ENCODE assay signal across 21 cellular contexts in the genomic region with DNA sequence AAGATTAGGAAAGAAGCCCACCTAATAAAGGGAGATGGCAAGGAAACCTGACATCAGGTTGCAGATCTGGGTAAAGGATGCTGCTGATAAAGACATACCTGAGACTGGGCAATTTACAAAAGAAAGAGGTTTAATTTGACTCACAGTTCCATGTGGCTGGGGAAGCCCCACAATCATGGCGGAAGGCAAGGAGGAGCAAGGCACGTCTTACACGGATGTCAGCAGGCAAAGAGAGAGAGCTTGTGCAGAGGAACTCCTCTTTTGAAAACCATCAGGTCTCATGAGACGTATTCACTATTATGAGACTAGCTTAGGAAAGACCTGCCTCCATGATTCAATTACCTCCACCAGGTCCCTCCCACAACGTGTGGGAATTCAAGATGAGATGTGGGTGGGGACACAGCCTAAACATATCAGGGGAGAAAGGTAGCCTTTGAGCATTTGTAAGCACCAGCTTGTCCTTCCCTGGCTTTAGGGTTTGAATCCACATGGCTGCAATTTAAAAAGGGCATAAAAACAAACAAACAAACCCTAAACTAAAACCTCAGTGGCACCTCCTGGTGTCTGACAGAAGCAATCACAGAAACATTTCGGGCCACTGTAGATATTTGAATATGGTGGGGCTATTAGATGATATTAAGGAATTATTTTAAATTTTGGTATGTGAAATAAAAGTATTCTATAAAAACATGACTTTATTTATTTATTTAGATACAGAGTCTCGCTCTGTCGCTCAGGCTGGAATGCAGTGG. TPM values are rescaled to one million over a fixed set of nuclear protein-coding genes. Genes with fewer than 3 reads are reported as not detected.
DNase-seq lines count a peak whose midpoint lies in the region; ATAC-seq, FAIRE-seq and TF ChIP-seq lines count a peak whose summit lies in the region.
"Had no signal": no experiment of that assay in that cellular context is flagged by ENCODE, and none has a peak within 500 bp of the region (broad histone marks: within the 10 kb centered on the region; RNA-seq: fewer than 3 reads in every experiment).

No MANE protein-coding gene starts in this region.

- H3K9me3 Mint-ChIP-seq in CD14-positive monocyte (peaks cover 0 to 6% (median 0%) of the 10 kb centered on the region in 7 donors), GM23338 (peaks cover 15% of the 10 kb centered on the region), chondrocyte (ENCODE audit: low read depth) (no peaks in the 10 kb centered on the region)
- H3K9me3 Mint-ChIP-seq: naive thymus-derived CD8-positive, alpha-beta T cell had no signal

- no peaks in the 10 kb centered on the region for H3K4me1 ChIP-seq in GM23338 (ENCODE audit: insufficient read depth)
- H3K4me1 ChIP-seq in kidney (ENCODE audit: control insufficient read depth in 1 of 2, insufficient read depth in 1 of 2, low read depth in 1 of 2, low read length in 2 of 2), result no peaks in the 10 kb centered on the region
- H3K4me1 ChIP-seq in sigmoid colon, result no peaks in the 10 kb centered on the region
- H3K4me1 ChIP-seq: colonic mucosa, thyroid gland had no signal

- H3K9me3 ChIP-seq in kidney (ENCODE audit: control insufficient read depth in 1 of 2, low read length in 2 of 2), result no peaks in the 10 kb centered on the region
- H3K9me3 ChIP-seq in sigmoid colon, result no peaks in the 10 kb centered on the region
- H3K9me3 ChIP-seq: colonic mucosa, heart left ventricle, thyroid gland had no signal

- H3K36me3 ChIP-seq in GM23338 (ENCODE audit: insufficient read depth), result no peaks in the 10 kb centered on the region
- no peaks in the 10 kb centered on the region for H3K36me3 ChIP-seq in kidney (ENCODE audit: control insufficient read depth in 1 of 2, insufficient read depth in 2 of 2, low read length in 2 of 2)
- H3K36me3 ChIP-seq in sigmoid colon, result no peaks in the 10 kb centered on the region
- H3K36me3 ChIP-seq: colonic mucosa, heart left ventricle, thyroid gland had no signal

- H3K27me3 Mint-ChIP-seq in CD14-positive monocyte (ENCODE audit: low read depth in 3 of 3) (peaks cover 2 to 5% (median 3%) of the 10 kb centered on the region in 3 donors), GM23338 (ENCODE audit: insufficient read depth, low read depth, poor library complexity) (no peaks in the 10 kb centered on the region), chondrocyte (ENCODE audit: low read depth) (no peaks in the 10 kb centered on the region)
- H3K27me3 Mint-ChIP-seq: naive thymus-derived CD8-positive, alpha-beta T cell had no signal

- 90 to 92% methylated on average over 8 of the region's 8 CpGs for WGBS in sigmoid colon, 2 donors

- no peaks in the 10 kb centered on the region for H4K20me1 ChIP-seq in GM23338 (replicated peaks; ENCODE audit: insufficient read depth)

- TF ChIP-seq EP300 in sigmoid colon (IDR thresholded peaks at IDR 0.05), result no peak

- no peaks in the 10 kb centered on the region for H3K79me2 ChIP-seq in GM23338 (replicated peaks; ENCODE audit: insufficient read depth)

- no peak for ATAC-seq in GM23338
- ATAC-seq in GM19467 (IDR thresholded peaks at IDR 0.05; ENCODE audit: unreplicated experiment), result no peak
- no peak for ATAC-seq in Right ventricle myocardium inferior
- ATAC-seq: activated CD4-positive, CD25-positive, alpha-beta regulatory T cell treated with anti-CD3 and anti-CD28 coated beads, Interleukin-2, amount 50 U/mL, for 24 hours; heart left ventricle; naive thymus-derived CD8-positive, alpha-beta T cell; stimulated activated memory B cell treated with anti-CD40 and anti-IgM and Interleukin-4, amounts not matched to agents 10 μg/mL and 1 μg/mL and 100 μg/mL, for 72 hours had no signal

- H3K9ac ChIP-seq in kidney (ENCODE audit: low read length in 2 of 2), result no peak overlapping the region

- H3K27ac ChIP-seq in GM23338 (ENCODE audit: low read depth) (no peak overlapping the region), kidney (ENCODE audit: low read depth in 2 of 2, low read length in 2 of 2) (no peak overlapping the region), sigmoid colon (no peak overlapping the region)
- H3K27ac ChIP-seq: colonic mucosa, epithelial cell of prostate, heart left ventricle, thyroid gland had no signal

- H3K27me3 ChIP-seq in GM23338 (ENCODE audit: insufficient read depth) (no peaks in the 10 kb centered on the region), sigmoid colon (no peaks in the 10 kb centered on the region)
- H3K27me3 ChIP-seq: colonic mucosa, heart left ventricle, thyroid gland had no signal

- H3K4me3 ChIP-seq in GM23338 (no peak overlapping the region), kidney (ENCODE audit: low read length in 2 of 2) (no peak overlapping the region), sigmoid colon (no peak overlapping the region)
- H3K4me3 ChIP-seq: colonic mucosa, heart left ventricle, thyroid gland had no signal

- no peak overlapping the region for H3K4me3 Mint-ChIP-seq in CD14-positive monocyte
- no peak overlapping the region for H3K4me3 Mint-ChIP-seq in GM23338
- H3K4me3 Mint-ChIP-seq in chondrocyte (ENCODE audit: unreplicated experiment), result no peak overlapping the region
- H3K4me3 Mint-ChIP-seq: naive thymus-derived CD8-positive, alpha-beta T cell; stimulated activated memory B cell treated with anti-CD40 and anti-IgM and Interleukin-4, amounts not matched to agents 10 μg/mL and 1 μg/mL and 100 μg/mL, for 72 hours had no signal

- intact Hi-C loops in CD14-positive monocyte (cut with micrococcal nuclease), result no loop called here
- intact Hi-C loops in kidney (cut with DNase I), result loop anchor here (10.0 kb wide), 1 partner anchor 68 kb away; no protein-coding TSS in a partner anchor
- intact Hi-C loops in Right ventricle myocardium inferior (cut with DNase I), result no loop called here
- intact Hi-C loops in sigmoid colon (cut with DNase I), result no loop called here

- no peaks in the 10 kb centered on the region for H3K9me2 ChIP-seq in GM23338 (ENCODE audit: insufficient read depth)

- H3K4me1 Mint-ChIP-seq in CD14-positive monocyte (peaks cover under 1% of the 10 kb centered on the region), GM23338 (no peaks in the 10 kb centered on the region; the same call in 2 of the 3 replicates), chondrocyte (ENCODE audit: low read depth) (peaks cover under 1% of the 10 kb centered on the region)
- H3K4me1 Mint-ChIP-seq: stimulated activated memory B cell treated with anti-CD40 and anti-IgM and Interleukin-4, amounts not matched to agents 10 μg/mL and 1 μg/mL and 100 μg/mL, for 72 hours had no signal

- H2AFZ ChIP-seq in GM23338, result no peak overlapping the region

- peak; percentile 54 for TF ChIP-seq CTCF in CD14-positive monocyte (IDR thresholded peaks at IDR 0.05)
- TF ChIP-seq CTCF in GM23338 (conservative IDR thresholded peaks at IDR 0.05; ENCODE audit: low read depth in 2 of 2), result peak; percentile 18 to 48; a peak in 3 of 4 replicates
- peak; percentile 63 for TF ChIP-seq CTCF in chondrocyte (IDR thresholded peaks at IDR 0.05)
- no peak for TF ChIP-seq CTCF in kidney (IDR thresholded peaks at IDR 0.05; ENCODE audit: borderline replicate concordance, extremely low read depth, insufficient read depth)
- no peak for TF ChIP-seq CTCF in sigmoid colon (IDR thresholded peaks at IDR 0.05)

- H3F3A ChIP-seq in GM23338 (replicated peaks; ENCODE audit: low read depth), result no peaks in the 10 kb centered on the region

- H3K36me3 Mint-ChIP-seq in CD14-positive monocyte (no peaks in the 10 kb centered on the region), GM23338 (ENCODE audit: low read depth) (peaks cover 9% of the 10 kb centered on the region), chondrocyte (ENCODE audit: low read depth) (no peaks in the 10 kb centered on the region)
- H3K36me3 Mint-ChIP-seq: naive thymus-derived CD8-positive, alpha-beta T cell; stimulated activated memory B cell treated with anti-CD40 and anti-IgM and Interleukin-4, amounts not matched to agents 10 μg/mL and 1 μg/mL and 100 μg/mL, for 72 hours had no signal

- no peak overlapping the region for H3K4me2 ChIP-seq in GM23338

- DNase-seq in CD14-positive monocyte (ENCODE audit: low spot score) (no peak), GM23338 (ENCODE audit: low spot score) (no peak), chondrocyte (ENCODE audit: low spot score) (no peak), kidney (peak; percentile 7), Right ventricle myocardium inferior (ENCODE audit: missing footprints) (no peak), sigmoid colon (no peak)
- DNase-seq in stimulated activated CD4-positive, alpha-beta T cell treated with anti-CD3 and anti-CD28 coated beads, Interleukin-2, amount 100 ng/mL, for 48 hours, result no peak
- DNase-seq: activated effector memory CD4-positive, alpha-beta T cell treated with anti-CD3 and anti-CD28 coated beads, Interleukin-2, amount 50 U/mL, for 16 hours; C1 segment of cervical spinal cord; colonic mucosa; heart left ventricle; mammary epithelial cell; naive thymus-derived CD8-positive, alpha-beta T cell; NCI-H2081 treated with DMSO at 0.1 percent for 48 hours; NCI-H526 treated with DMSO at 0.1 percent for 48 hours; thyroid gland had no signal

- TF ChIP-seq POLR2A in sigmoid colon (IDR thresholded peaks at IDR 0.05), result no peak

- H3K27ac Mint-ChIP-seq in CD14-positive monocyte (peak overlapping the region in 1 of 7 donors; percentile 52), GM23338 (no peak overlapping the region), chondrocyte (ENCODE audit: unreplicated experiment) (no peak overlapping the region)
- H3K27ac Mint-ChIP-seq: stimulated activated memory B cell treated with anti-CD40 and anti-IgM and Interleukin-4, amounts not matched to agents 10 μg/mL and 1 μg/mL and 100 μg/mL, for 72 hours had no signal

- FAIRE-seq in kidney (lab: Jason Lieb, UNC), result no peak
- FAIRE-seq: GM18507 had no signal

RNA-seq across cellular contexts. Expression of a gene that starts 33.1 kb away (rescaled TPM):
- polyA plus RNA-seq in CD14-positive monocyte (not detected), GM23338 (2016; fragmentation: Nextera tagmentation; extraction: Ambion mirVana) (not detected in 2 replicates), kidney (ENCODE audit: insufficient read depth, low read depth, low replicate concordance) (not detected), sigmoid colon (under 1 TPM in 1 of 3 donors, not detected in 2; 0.06 TPM)
- not detected in 2 replicates for total RNA-seq in GM23338 (2014; rRNA removed; shearing (Covaris generic))
- total RNA-seq in chondrocyte (not detected in 3 replicates), kidney (not detected), Right ventricle myocardium inferior (not detected), sigmoid colon (not detected)
- total RNA-seq: colonic mucosa; mammary epithelial cell; naive thymus-derived CD8-positive, alpha-beta T cell had no signal
- polyA plus RNA-seq: mammary epithelial cell had no signal

RNA-seq across cellular contexts. Expression of a gene that starts 47.4 kb away (rescaled TPM):
- not detected for polyA plus RNA-seq in CD14-positive monocyte
- not detected in 2 replicates for total RNA-seq in GM23338 (2014; rRNA removed; shearing (Covaris generic))
- polyA plus RNA-seq in GM23338 (2016; fragmentation: Nextera tagmentation; extraction: Ambion mirVana), result not detected in 2 replicates
- not detected in 3 replicates for total RNA-seq in chondrocyte
- not detected for total RNA-seq in kidney
- polyA plus RNA-seq in kidney (ENCODE audit: insufficient read depth, low read depth, low replicate concordance), result not detected
- total RNA-seq in Right ventricle myocardium inferior, result 0.19 TPM
- total RNA-seq in sigmoid colon, result not detected
- polyA plus RNA-seq in sigmoid colon, result under 1 TPM in 1 of 3 donors, not detected in 2; 0.60 TPM
- total RNA-seq: colonic mucosa, heart left ventricle, thyroid gland had no signal
- polyA plus RNA-seq: heart left ventricle had no signal

Comparison
In these comparisons a context has a peak if more than half of its experiments do, and no peak if none do; other contexts are left out.
1. CTCF ChIP-seq: peak in CD14-positive monocyte (single experiment), GM23338 (2 of 2) and chondrocyte (single experiment); none in kidney (single experiment) and sigmoid colon (0 of 4).